ENCODE assay signal across 27 cellular contexts in genomic region chr1:54701996-54702395, GRCh38.
"Had no signal": no experiment of that assay in that cellular context is flagged by ENCODE, and none has a peak within 500 bp of the region (broad histone marks: within the 10 kb centered on the region; RNA-seq: fewer than 3 reads in every experiment).

No MANE protein-coding gene starts in this region.

- H3K4me1 Mint-ChIP-seq: activated CD8-positive, alpha-beta memory T cell treated with anti-CD3 and anti-CD28 coated beads, Interleukin-2, amount 10 ng/mL, durations not matched to agents 7 days and 5 days; activated T-helper 17 cell treated with anti-CD3 and anti-CD28 coated beads, Interleukin-2, amount 50 U/mL, for 72 hours had no signal

- DNase-seq: activated CD4-positive, alpha-beta memory T cell treated with anti-CD3 and anti-CD28 coated beads for 36 hours; activated CD4-positive, alpha-beta T cell treated with anti-CD3 and anti-CD28 coated beads for 4 hours; activated CD4-positive, alpha-beta T cell treated with anti-CD3 and anti-CD28 coated beads, Interleukin-2, amount 50 U/mL, for 1 hour; activated CD8-positive, alpha-beta memory T cell treated with anti-CD3 and anti-CD28 coated beads, Interleukin-2, amount 10 ng/mL, durations not matched to agents 7 days and 5 days; activated gamma-delta T cell treated with Interleukin-2 at 50 U/mL for 16 hours; activated naive CD4-positive, alpha-beta T cell treated with anti-CD3 and anti-CD28 coated beads for 36 hours; activated T-cell treated with anti-CD3 and anti-CD28 coated beads, Interleukin-2, amount 50 U/mL, for 1 hour; activated T-cell treated with anti-CD3 and anti-CD28 coated beads, Interleukin-2, amount 50 U/mL, for 72 hours; body of pancreas; central memory CD4-positive, alpha-beta T cell; MM.1S; MV-4-11; NCI-H1092; NCI-H1436 treated with DMSO at 0.1 percent for 48 hours; NCI-H1694 treated with DMSO at 0.1 percent for 48 hours; NCI-H2029; NCI-H345; NCI-H524 treated with DMSO at 0.1 percent for 48 hours; NK-92 treated with Interleukin-12 subunit alpha and Interleukin-12 subunit beta, amount 100 ng/mL, for 24 hours; PC-3; RPMI8226; SHP77 treated with DMSO at 0.1 percent for 48 hours; SK-N-SH had no signal

- H3K9me3 Mint-ChIP-seq: activated CD4-positive, alpha-beta memory T cell treated with anti-CD3 and anti-CD28 coated beads for 36 hours; activated naive CD4-positive, alpha-beta T cell treated with anti-CD3 and anti-CD28 coated beads for 36 hours; activated naive CD4-positive, alpha-beta T cell treated with anti-CD3 and anti-CD28 coated beads, Interleukin-2, amount 50 U/mL, for 72 hours; activated T-cell treated with anti-CD3 and anti-CD28 coated beads, Interleukin-2, amount 50 U/mL, for 72 hours; activated T-helper 17 cell treated with anti-CD3 and anti-CD28 coated beads, Interleukin-2, amount 50 U/mL, for 72 hours; T-helper 1 cell treated with Interleukin-12 subunit alpha and Interleukin-12 subunit beta and Interleukin-4 antibody, amounts not matched to agents 30 μg/mL and 1 μg/mL, for 36 hours; T-helper 2 cell treated with Interferon-gamma antibody and Interleukin-4, amounts not matched to agents 5 μg/mL and 100 μg/mL, for 36 hours had no signal

- H3K27ac Mint-ChIP-seq: activated CD4-positive, alpha-beta memory T cell treated with anti-CD3 and anti-CD28 coated beads for 36 hours; activated CD8-positive, alpha-beta memory T cell treated with anti-CD3 and anti-CD28 coated beads, Interleukin-2, amount 10 ng/mL, durations not matched to agents 7 days and 5 days; activated naive CD4-positive, alpha-beta T cell treated with anti-CD3 and anti-CD28 coated beads for 36 hours; activated naive CD4-positive, alpha-beta T cell treated with anti-CD3 and anti-CD28 coated beads, Interleukin-2, amount 50 U/mL, for 72 hours; activated T-cell treated with anti-CD3 and anti-CD28 coated beads, Interleukin-2, amount 50 U/mL, for 72 hours; activated T-helper 17 cell treated with anti-CD3 and anti-CD28 coated beads, Interleukin-2, amount 50 U/mL, for 72 hours; T-helper 1 cell treated with Interleukin-12 subunit alpha and Interleukin-12 subunit beta and Interleukin-4 antibody, amounts not matched to agents 30 μg/mL and 1 μg/mL, for 36 hours; T-helper 2 cell treated with Interferon-gamma antibody and Interleukin-4, amounts not matched to agents 5 μg/mL and 100 μg/mL, for 36 hours had no signal

- ATAC-seq: activated CD8-positive, alpha-beta memory T cell treated with anti-CD3 and anti-CD28 coated beads, Interleukin-2, amount 10 ng/mL, durations not matched to agents 7 days and 5 days; activated naive CD4-positive, alpha-beta T cell treated with anti-CD3 and anti-CD28 coated beads, Interleukin-2, amount 50 U/mL, for 72 hours; activated T-cell treated with anti-CD3 and anti-CD28 coated beads, Interleukin-2, amount 50 U/mL, for 72 hours; activated T-helper 17 cell treated with anti-CD3 and anti-CD28 coated beads, Interleukin-2, amount 50 U/mL, for 72 hours; body of pancreas; PC-3 had no signal

- H3K36me3 Mint-ChIP-seq: activated CD4-positive, alpha-beta memory T cell treated with anti-CD3 and anti-CD28 coated beads for 36 hours; activated CD8-positive, alpha-beta memory T cell treated with anti-CD3 and anti-CD28 coated beads, Interleukin-2, amount 10 ng/mL, durations not matched to agents 7 days and 5 days; activated naive CD4-positive, alpha-beta T cell treated with anti-CD3 and anti-CD28 coated beads, Interleukin-2, amount 50 U/mL, for 72 hours had no signal

- H3K4me3 Mint-ChIP-seq: activated CD4-positive, alpha-beta memory T cell treated with anti-CD3 and anti-CD28 coated beads for 36 hours; activated CD8-positive, alpha-beta memory T cell treated with anti-CD3 and anti-CD28 coated beads, Interleukin-2, amount 10 ng/mL, durations not matched to agents 7 days and 5 days; activated naive CD4-positive, alpha-beta T cell treated with anti-CD3 and anti-CD28 coated beads for 36 hours; activated T-cell treated with anti-CD3 and anti-CD28 coated beads, Interleukin-2, amount 50 U/mL, for 72 hours; activated T-helper 17 cell treated with anti-CD3 and anti-CD28 coated beads, Interleukin-2, amount 50 U/mL, for 72 hours; T-helper 1 cell treated with Interleukin-12 subunit alpha and Interleukin-12 subunit beta and Interleukin-4 antibody, amounts not matched to agents 30 μg/mL and 1 μg/mL, for 36 hours; T-helper 2 cell treated with Interferon-gamma antibody and Interleukin-4, amounts not matched to agents 5 μg/mL and 100 μg/mL, for 36 hours had no signal
